Comparison of ENCODE assay signal across 1 cellular context in the genomic region with DNA sequence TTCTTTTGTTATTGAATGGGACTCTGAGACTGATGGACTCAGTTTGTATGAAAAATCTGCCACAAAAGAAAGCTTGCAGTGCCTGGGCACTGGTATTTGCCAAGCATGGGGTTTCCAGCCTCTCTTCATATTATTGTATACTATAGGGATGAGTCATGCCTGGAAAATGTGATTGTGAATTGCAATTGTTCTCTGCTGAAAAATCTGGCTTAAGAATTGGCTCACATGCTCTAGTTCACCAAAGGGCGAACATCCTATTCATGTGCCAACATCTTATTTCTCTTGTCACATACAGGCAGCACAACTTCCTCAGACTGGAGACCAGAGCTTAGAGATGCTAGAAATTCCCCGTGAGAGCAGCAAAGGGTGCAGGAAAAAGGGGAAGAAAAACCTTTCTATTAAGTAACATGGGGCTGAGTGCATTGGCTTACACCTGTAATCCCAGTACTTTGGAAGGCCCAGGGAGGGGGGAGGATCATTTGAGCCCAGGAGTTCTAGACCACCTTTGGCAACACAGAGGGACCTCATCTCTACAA.
TF ChIP-seq lines count a peak whose summit lies in the region.

No MANE protein-coding gene starts in this region.

TF ChIP-seq in IMR-90, 13 proteins besides CTCF, POLR2A, EP300 and RAD21:
- TF ChIP-seq RCOR1 (IDR thresholded peaks at IDR 0.05; ENCODE audit: insufficient replicate concordance, low read length) (no peak), USF2 (IDR thresholded peaks at IDR 0.05; ENCODE audit: low read depth, low read length) (no peak), FOS (IDR thresholded peaks at IDR 0.05; ENCODE audit: low read depth, low read length) (peak; percentile 34; the same call in 1 of the 2 replicates), SMC3 (IDR thresholded peaks at IDR 0.05; ENCODE audit: low read depth, low read length) (no peak), CHD1 (IDR thresholded peaks at IDR 0.05; ENCODE audit: low read depth, low read length) (no peak)
TF ChIP-seq in IMR-90: peak in this region for 1.
